Comparison of ENCODE assay signal across 9 cellular contexts in genomic region chr12:96177013-96177412, GRCh38.
DNase-seq lines count a peak whose midpoint lies in the region; ATAC-seq and TF ChIP-seq lines count a peak whose summit lies in the region.
"Had no signal": no experiment of that assay in that cellular context is flagged by ENCODE, and none has a peak within 500 bp of the region (broad histone marks: within the 10 kb centered on the region; RNA-seq: fewer than 3 reads in every experiment).

No MANE protein-coding gene starts in this region.

- H3K4me1 Mint-ChIP-seq in T-helper 2 cell treated with Interferon-gamma antibody and Interleukin-4, amounts not matched to agents 5 μg/mL and 100 μg/mL, for 36 hours (ENCODE audit: low read depth) = peaks cover 15% of the 10 kb centered on the region

- DNase-seq in T-helper 2 cell treated with Interferon-gamma antibody and Interleukin-4, amounts not matched to agents 5 μg/mL and 100 μg/mL, for 36 hours (ENCODE audit: low spot score) = peak; percentile 88
- DNase-seq in central memory CD4-positive, alpha-beta T cell = peak; percentile 14
- peak; percentile 68 to 71 for DNase-seq in stimulated activated CD8-positive, alpha-beta memory T cell treated with anti-CD3 and anti-CD28 coated beads, Interleukin-15, amount 100 ng/mL, for 48 hours (ENCODE audit: low read depth in 2 of 2)
- DNase-seq in islet precursor cell (no peak), iPS-NIHi11 (ENCODE audit: low spot score) (no peak), erythroblast (lab: John Stamatoyannopoulos, UW) (no peak), OCI-M1 (lab: John Stamatoyannopoulos, UW) (no peak)

- H3K4me3 Mint-ChIP-seq in T-helper 2 cell treated with Interferon-gamma antibody and Interleukin-4, amounts not matched to agents 5 μg/mL and 100 μg/mL, for 36 hours = peak overlapping the region; percentile 48

- H3K27me3 Mint-ChIP-seq in T-helper 2 cell treated with Interferon-gamma antibody and Interleukin-4, amounts not matched to agents 5 μg/mL and 100 μg/mL, for 36 hours (ENCODE audit: low read depth) = peaks cover 5% of the 10 kb centered on the region

- ATAC-seq in HG02588 (IDR thresholded peaks at IDR 0.05; ENCODE audit: unreplicated experiment) = peak; percentile 55
- ATAC-seq: K562 had no signal

- H3K36me3 Mint-ChIP-seq in T-helper 2 cell treated with Interferon-gamma antibody and Interleukin-4, amounts not matched to agents 5 μg/mL and 100 μg/mL, for 36 hours (ENCODE audit: low read depth) = peaks cover 23% of the 10 kb centered on the region

- peak overlapping the region; percentile 94 for H3K27ac Mint-ChIP-seq in T-helper 2 cell treated with Interferon-gamma antibody and Interleukin-4, amounts not matched to agents 5 μg/mL and 100 μg/mL, for 36 hours

- H3K9me3 Mint-ChIP-seq in T-helper 2 cell treated with Interferon-gamma antibody and Interleukin-4, amounts not matched to agents 5 μg/mL and 100 μg/mL, for 36 hours = peaks cover 42% of the 10 kb centered on the region

- TF ChIP-seq POLR2A in erythroblast (IDR thresholded peaks at IDR 0.05; ENCODE audit: low read length) = no peak

Comparison
In these comparisons a context has a peak if more than half of its experiments do, and no peak if none do; other contexts are left out.
1. DNase-seq: peak in T-helper 2 cell treated with Interferon-gamma antibody and Interleukin-4, amounts not matched to agents 5 μg/mL and 100 μg/mL, for 36 hours (single experiment), central memory CD4-positive, alpha-beta T cell (single experiment) and stimulated activated CD8-positive, alpha-beta memory T cell treated with anti-CD3 and anti-CD28 coated beads, Interleukin-15, amount 100 ng/mL, for 48 hours (2 of 2); none in islet precursor cell (single experiment), iPS-NIHi11 (single experiment), erythroblast (0 of 2) and OCI-M1 (single experiment).